19 cellular contexts compared by ENCODE assay signal in genomic region chr1:163046071-163046470, GRCh38. TPM values are rescaled to one million over a fixed set of nuclear protein-coding genes. Genes with fewer than 3 reads are reported as not detected.
DNase-seq lines count a peak whose midpoint lies in the region; ATAC-seq and TF ChIP-seq lines count a peak whose summit lies in the region.
"Had no signal": no experiment of that assay in that cellular context is flagged by ENCODE, and none has a peak within 500 bp of the region (broad histone marks: within the 10 kb centered on the region; RNA-seq: fewer than 3 reads in every experiment).

No MANE protein-coding gene starts in this region.

- H3K36me3 ChIP-seq in GM23248 (ENCODE audit: low read depth) = no peaks in the 10 kb centered on the region
- H3K36me3 ChIP-seq: heart right ventricle had no signal

- H4K20me1 ChIP-seq in GM23248 (ENCODE audit: insufficient read depth) = no peaks in the 10 kb centered on the region

- H3K79me2 ChIP-seq in GM23248 (ENCODE audit: insufficient read depth) = no peaks in the 10 kb centered on the region

- in situ Hi-C loops in GM23248 (cut with MboI) = no loop called here

- no peaks in the 10 kb centered on the region for H3K9me2 ChIP-seq in GM23248 (ENCODE audit: insufficient read depth)

- 0% methylated on average over 1 of the region's 1 CpG for WGBS in GM23248 (ENCODE audit: low coverage in 1 of 2, low lambda C conversion rate in 2 of 2, missing lambda C conversion rate in 2 of 2), 2 experiments

- no peaks in the 10 kb centered on the region for H3K9me3 ChIP-seq in GM23248 (ENCODE audit: low read depth)
- H3K9me3 ChIP-seq: heart right ventricle had no signal

- 0 out of 2 replicates have a peak overlapping the region, but pooled peaks have one; percentile 18 for H2AFZ ChIP-seq in GM23248

- H3F3A ChIP-seq in GM23248 (ENCODE audit: insufficient read depth) = peaks cover 14% of the 10 kb centered on the region; the same call in 1 of the 2 replicates

- no peak overlapping the region for H3K4me3 ChIP-seq in GM23248
- no peak overlapping the region for H3K4me3 ChIP-seq in foreskin fibroblast (ENCODE audit: low read depth in 1 of 2, low read length in 2 of 2)
- H3K4me3 ChIP-seq: heart right ventricle had no signal

- peaks cover 14% of the 10 kb centered on the region for H3K4me1 ChIP-seq in GM23248 (ENCODE audit: insufficient read depth)
- H3K4me1 ChIP-seq: heart right ventricle had no signal

- ATAC-seq in HG02798 (IDR thresholded peaks at IDR 0.05; ENCODE audit: poor library complexity, unreplicated experiment) = no peak
- ATAC-seq: activated CD8-positive, alpha-beta T cell treated with anti-CD3 and anti-CD28 coated beads, Interleukin-2, amount 10 ng/mL, durations not matched to agents 7 days and 5 days; heart right ventricle; naive thymus-derived CD4-positive, alpha-beta T cell; Right ventricle myocardium inferior had no signal

- no peak for TF ChIP-seq CTCF in foreskin fibroblast (IDR thresholded peaks at IDR 0.05; ENCODE audit: low read depth, low read length)

- H3K27ac ChIP-seq in GM23248 = peak overlapping the region; percentile 64
- H3K27ac ChIP-seq: heart right ventricle had no signal

- peak overlapping the region; percentile 33 for H3K4me2 ChIP-seq in GM23248 (ENCODE audit: unreplicated experiment)

- no peaks in the 10 kb centered on the region for H3K27me3 ChIP-seq in GM23248 (replicated peaks; ENCODE audit: insufficient read depth)
- H3K27me3 ChIP-seq: heart right ventricle had no signal

- peak; percentile 90 for DNase-seq in GM23248
- DNase-seq in astrocyte of the hippocampus (ENCODE audit: low read depth, low spot score) = peak; percentile 42
- peak; percentile 67 to 81 for DNase-seq in foreskin fibroblast
- no peak for DNase-seq in NCI-H82 treated with DMSO at 0.1 percent for 48 hours (lab: John Stamatoyannopoulos, UW; ENCODE audit: unreplicated experiment)
- DNase-seq in activated naive CD4-positive, alpha-beta T cell treated with Interleukin-2 at 50 U/mL for 16 hours = no peak
- DNase-seq in NCI-H1092 treated with DMSO at 0.1 percent for 48 hours (lab: John Stamatoyannopoulos, UW) = no peak
- DNase-seq: activated CD4-positive, CD25-positive, alpha-beta regulatory T cell; activated CD8-positive, alpha-beta T cell treated with anti-CD3 and anti-CD28 coated beads, Interleukin-2, amount 10 ng/mL, durations not matched to agents 7 days and 5 days; activated T-cell treated with anti-CD3 and anti-CD28 coated beads, Interleukin-2, amount 50 U/mL, for 48 hours; C1 segment of cervical spinal cord; heart right ventricle; MM.1S; naive thymus-derived CD4-positive, alpha-beta T cell; NCI-H187; NCI-H446 treated with DMSO at 0.1 percent for 48 hours; stimulated activated CD4-positive, alpha-beta T cell treated with anti-CD3 and anti-CD28 coated beads, Interleukin-4, amount 100 ng/mL, for 4 hours; substantia nigra had no signal

- H3K9ac ChIP-seq in GM23248 = peak overlapping the region; percentile 57

RNA-seq across cellular contexts. Expression of gene RGS4, which starts 23.1 kb away (rescaled TPM):
- total RNA-seq in GM23248 (2014; rRNA removed; shearing (Covaris generic)) = 27.9 and 42.9 TPM in 2 replicates
- polyA plus RNA-seq in GM23248 (2016; fragmentation: Nextera tagmentation; extraction: Ambion mirVana) = 11.2 and 13.3 TPM in 2 replicates
- total RNA-seq: activated CD8-positive, alpha-beta T cell treated with anti-CD3 and anti-CD28 coated beads, Interleukin-2, amount 10 ng/mL, durations not matched to agents 7 days and 5 days; naive thymus-derived CD4-positive, alpha-beta T cell had no signal
- polyA plus RNA-seq: naive thymus-derived CD4-positive, alpha-beta T cell had no signal

Comparison
In these comparisons a context has a peak if more than half of its experiments do, and no peak if none do; other contexts are left out.
1. DNase-seq: peak in GM23248 (single experiment), astrocyte of the hippocampus (single experiment) and foreskin fibroblast (2 of 2); none in NCI-H82 treated with DMSO at 0.1 percent for 48 hours (single experiment), activated naive CD4-positive, alpha-beta T cell treated with Interleukin-2 at 50 U/mL for 16 hours (single experiment) and NCI-H1092 treated with DMSO at 0.1 percent for 48 hours (single experiment).